13 cellular contexts compared by ENCODE assay signal in the genomic region with DNA sequence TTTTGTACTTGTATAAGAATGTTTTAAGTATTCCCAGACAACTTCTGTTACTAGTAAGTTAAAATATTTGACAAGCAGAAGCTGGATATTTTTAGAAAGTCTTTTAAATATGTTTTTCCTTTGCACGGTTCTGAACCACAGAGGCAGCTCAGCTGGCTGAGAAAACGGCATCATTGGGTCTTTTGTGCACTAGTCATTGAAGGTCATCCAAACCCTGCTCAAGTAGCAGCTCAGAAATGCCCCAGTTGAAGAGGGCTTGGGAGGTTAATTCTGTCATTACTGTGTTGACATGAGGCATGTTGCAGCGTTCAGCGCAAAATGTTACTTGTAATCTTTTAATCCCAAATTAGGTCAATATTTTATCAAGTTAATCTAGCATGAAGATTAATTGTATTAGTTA.
"Had no signal": no experiment of that assay in that cellular context is flagged by ENCODE, and none has a peak within 500 bp of the region (broad histone marks: within the 10 kb centered on the region; RNA-seq: fewer than 3 reads in every experiment).

No MANE protein-coding gene starts in this region.

- H3K27ac Mint-ChIP-seq: activated naive CD4-positive, alpha-beta T cell treated with anti-CD3 and anti-CD28 coated beads, Interleukin-2, amount 50 U/mL, for 24 hours; brain; immature natural killer cell; natural killer cell had no signal

- H3K36me3 Mint-ChIP-seq: activated naive CD4-positive, alpha-beta T cell treated with anti-CD3 and anti-CD28 coated beads, Interleukin-2, amount 50 U/mL, for 24 hours; brain; immature natural killer cell; natural killer cell had no signal

- DNase-seq: amniotic stem cell; dorsolateral prefrontal cortex; foreskin keratinocyte; immature natural killer cell; mucosa of descending colon; natural killer cell; stimulated activated CD4-positive, alpha-beta T cell treated with anti-CD3 and anti-CD28 coated beads, Interleukin-12 subunit alpha, Interleukin-12 subunit beta, amount 100 ng/mL, for 4 hours; stimulated activated CD4-positive, alpha-beta T cell treated with anti-CD3 and anti-CD28 coated beads, Interleukin-2, amount 100 ng/mL, for 48 hours; stimulated activated naive CD8-positive, alpha-beta T cell treated with anti-CD3 and anti-CD28 coated beads, Interleukin-15, Interleukin-2, amounts not matched to agents 100 U/mL and 50 U/mL, for 24 hours had no signal

- H3K4me3 ChIP-seq: dorsolateral prefrontal cortex, lung, mucosa of descending colon, prostate gland had no signal

- H3K4me1 Mint-ChIP-seq: activated naive CD4-positive, alpha-beta T cell treated with anti-CD3 and anti-CD28 coated beads, Interleukin-2, amount 50 U/mL, for 24 hours; immature natural killer cell; natural killer cell had no signal

- H3K27me3 Mint-ChIP-seq: activated naive CD4-positive, alpha-beta T cell treated with anti-CD3 and anti-CD28 coated beads, Interleukin-2, amount 50 U/mL, for 24 hours had no signal

- H3K4me3 Mint-ChIP-seq: activated naive CD4-positive, alpha-beta T cell treated with anti-CD3 and anti-CD28 coated beads, Interleukin-2, amount 50 U/mL, for 24 hours; brain; immature natural killer cell; natural killer cell had no signal
